Comparison of ENCODE assay signal across 19 cellular contexts in the genomic region with DNA sequence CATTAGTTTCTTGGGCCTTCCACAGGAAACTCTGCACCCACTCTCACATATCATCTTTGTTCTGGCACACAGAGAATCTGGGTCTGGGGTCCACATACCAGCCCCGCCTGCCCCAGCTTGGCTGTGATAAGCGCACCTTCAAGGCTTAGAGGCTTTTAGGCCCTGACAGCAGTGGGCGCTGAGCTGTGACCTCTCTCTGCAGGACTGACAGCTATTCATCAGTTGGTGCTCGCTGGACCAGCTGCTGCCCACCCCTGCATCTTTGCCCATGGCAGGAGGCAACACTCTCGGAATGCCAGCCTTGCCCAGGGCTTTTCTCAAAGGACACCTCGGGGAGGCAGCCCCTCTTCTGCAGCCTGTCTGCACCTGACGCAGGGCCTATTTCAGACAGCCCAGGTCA.
"Had no signal": no experiment of that assay in that cellular context is flagged by ENCODE, and none has a peak within 500 bp of the region (broad histone marks: within the 10 kb centered on the region; RNA-seq: fewer than 3 reads in every experiment).

No MANE protein-coding gene starts in this region.

- H3K27me3 Mint-ChIP-seq: IgD-negative memory B cell had no signal

- H3K4me3 Mint-ChIP-seq: IgD-negative memory B cell had no signal

- H3K27me3 ChIP-seq: SJCRH30 had no signal

- H3K4me3 ChIP-seq: K562, SJCRH30 had no signal

- H3K4me2 ChIP-seq: KMS-11 had no signal

- H3K4me1 ChIP-seq: SJCRH30 had no signal

- H3K9me3 ChIP-seq: SJCRH30 had no signal

- DNase-seq: Kasumi-1, MM.1S, NCI-H1092 treated with DMSO at 0.1 percent for 48 hours, NCI-H1436, NCI-H1694, NCI-H187 treated with DMSO at 0.1 percent for 48 hours, NCI-H2029 treated with DMSO at 0.1 percent for 48 hours, NCI-H2171 treated with DMSO at 0.1 percent for 48 hours, NCI-H345, NCI-H446 treated with DMSO at 0.1 percent for 48 hours, NCI-H510A treated with DMSO at 0.1 percent for 48 hours, NCI-H526, SHP77 treated with DMSO at 0.1 percent for 48 hours, SJCRH30 had no signal

- H3K27ac ChIP-seq: HL-60, KMS-11, RWPE1, SJCRH30 had no signal

- H3K27ac Mint-ChIP-seq: IgD-negative memory B cell had no signal

- H3K9me3 Mint-ChIP-seq: IgD-negative memory B cell had no signal

- H3K36me3 ChIP-seq: SJCRH30 had no signal

- H3K9ac ChIP-seq: KMS-11 had no signal

- ATAC-seq: K562 had no signal
